8 cellular contexts compared by ENCODE assay signal in the genomic region with DNA sequence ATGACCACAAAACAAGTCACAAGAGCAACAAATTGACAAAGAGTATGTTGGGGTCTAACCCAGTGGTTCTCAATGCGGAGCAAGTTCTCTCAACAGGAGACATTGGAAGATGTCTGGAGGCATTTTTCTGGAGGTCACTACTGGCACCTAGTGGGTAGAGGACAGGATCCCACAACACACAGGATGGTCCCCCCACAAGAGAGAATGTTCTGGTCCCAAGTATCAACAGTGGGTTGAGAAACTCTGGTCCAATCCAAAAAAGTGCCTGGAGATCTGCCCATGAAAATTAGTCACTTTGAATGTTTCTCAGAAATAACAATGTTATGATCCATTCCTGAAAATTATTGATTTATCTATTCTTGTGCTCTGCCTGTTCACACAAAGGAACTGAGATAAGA. TPM values are rescaled to one million over a fixed set of nuclear protein-coding genes. Genes with fewer than 3 reads are reported as not detected.
DNase-seq lines count a peak whose midpoint lies in the region; ATAC-seq lines count a peak whose summit lies in the region.

No MANE protein-coding gene starts in this region.

- H3K4me1 Mint-ChIP-seq in IgD-negative memory B cell = peaks cover 33 to 48% (median 34%) of the 10 kb centered on the region in 3 donors
- H3K4me1 Mint-ChIP-seq in central memory CD8-positive, alpha-beta T cell = peaks cover 52% of the 10 kb centered on the region
- peaks cover 40 to 55% (median 48%) of the 10 kb centered on the region in 3 donors for H3K4me1 Mint-ChIP-seq in naive B cell

- ATAC-seq in central memory CD8-positive, alpha-beta T cell (replicated peaks; ENCODE audit: extremely low read depth, poor library complexity, severe bottlenecking) = no peak
- ATAC-seq in naive B cell (ENCODE audit: low read depth in 2 of 2) (no peak), GM18909 (IDR thresholded peaks at IDR 0.05; ENCODE audit: poor library complexity, unreplicated experiment) (no peak), HG03432 (IDR thresholded peaks at IDR 0.05; ENCODE audit: unreplicated experiment) (no peak), HG03159 (IDR thresholded peaks at IDR 0.05; ENCODE audit: unreplicated experiment) (no peak)

- H3K27me3 Mint-ChIP-seq in IgD-negative memory B cell (peaks cover 2% of the 10 kb centered on the region), naive B cell (no peaks in the 10 kb centered on the region)
- no peaks in the 10 kb centered on the region for H3K27me3 Mint-ChIP-seq in central memory CD8-positive, alpha-beta T cell

- H3K4me3 Mint-ChIP-seq in IgD-negative memory B cell (peak overlapping the region in 2 of 4 donors; percentile 49 to 65), naive B cell (peak overlapping the region in 1 of 8 donors; percentile 92)
- no peak overlapping the region for H3K4me3 Mint-ChIP-seq in central memory CD8-positive, alpha-beta T cell

- H3K27ac Mint-ChIP-seq in IgD-negative memory B cell (peak overlapping the region in 2 of 3 donors; percentile 39 to 51), naive B cell (peak overlapping the region in 4 of 6 donors; percentile 3 to 74 (median 38))
- H3K27ac Mint-ChIP-seq in central memory CD8-positive, alpha-beta T cell (ENCODE audit: low read depth) = peak overlapping the region; percentile 63

- peaks cover 3% of the 10 kb centered on the region for H3K36me3 Mint-ChIP-seq in IgD-negative memory B cell
- H3K36me3 Mint-ChIP-seq in central memory CD8-positive, alpha-beta T cell (ENCODE audit: insufficient read depth) = peaks cover 12% of the 10 kb centered on the region
- no peaks in the 10 kb centered on the region for H3K36me3 Mint-ChIP-seq in naive B cell

- no peaks in the 10 kb centered on the region for H3K9me3 Mint-ChIP-seq in IgD-negative memory B cell
- H3K9me3 Mint-ChIP-seq in central memory CD8-positive, alpha-beta T cell = no peaks in the 10 kb centered on the region
- H3K9me3 Mint-ChIP-seq in naive B cell = peaks cover 0 to 4% (median 0%) of the 10 kb centered on the region in 7 donors

- peak; percentile 22 for DNase-seq in Ammon's horn (ENCODE audit: low spot score)
- no peak for DNase-seq in central memory CD8-positive, alpha-beta T cell (ENCODE audit: low spot score in 2 of 2)
- DNase-seq in naive B cell = no peak
- DNase-seq in NCI-H345 (lab: John Stamatoyannopoulos, UW) = no peak

RNA-seq across cellular contexts. Expression of a gene that starts 3.3 kb away (rescaled TPM):
- 10.3 TPM for polyA plus RNA-seq in IgD-negative memory B cell
- 10 to 100 TPM in 2 of 6 donors, 1 to 10 TPM in 3, not detected in 1; 5.1 to 16.6 (median 5.8) TPM for polyA plus RNA-seq in naive B cell (ENCODE audit: low read depth in 6 of 6)

RNA-seq across cellular contexts. Expression of a gene that starts 25.8 kb away (rescaled TPM):
- polyA plus RNA-seq in IgD-negative memory B cell (not detected), naive B cell (ENCODE audit: low read depth in 6 of 6) (not detected)
